8 cellular contexts compared by ENCODE assay signal in the genomic region with DNA sequence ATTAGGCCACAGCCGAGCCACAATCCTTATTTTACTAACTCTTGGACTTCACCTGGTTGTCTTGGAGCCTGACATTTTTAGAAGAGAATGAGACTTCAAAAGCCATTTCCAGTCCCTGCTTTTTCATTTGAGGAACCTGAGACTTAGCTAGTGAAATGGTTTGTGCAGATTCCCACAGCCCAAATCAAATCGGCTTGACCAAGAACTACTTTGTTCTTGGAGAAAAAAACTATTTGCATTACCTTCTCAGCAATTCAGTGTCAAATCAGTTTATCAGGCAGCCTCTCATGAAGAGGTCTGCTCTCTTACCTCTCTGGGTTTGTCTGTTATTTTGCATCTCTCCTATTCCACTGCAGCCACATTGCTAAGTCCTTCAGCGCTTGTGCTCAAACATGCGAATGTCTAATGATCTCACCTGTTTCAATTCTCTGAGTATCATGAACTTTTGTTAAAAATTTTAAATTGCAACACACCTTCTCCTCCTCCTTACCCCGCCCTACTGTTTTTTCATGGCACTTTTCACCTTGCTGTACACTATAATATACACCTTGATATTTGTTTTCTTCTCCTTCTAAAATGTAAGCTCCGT. TPM values are rescaled to one million over a fixed set of nuclear protein-coding genes. Genes with fewer than 3 reads are reported as not detected.
DNase-seq lines count a peak whose midpoint lies in the region; ATAC-seq lines count a peak whose summit lies in the region.

No MANE protein-coding gene starts in this region.

- H3K36me3 Mint-ChIP-seq in dendritic cell treated with granulocyte-macrophage colony-stimulating factor and Interleukin-4, amounts not matched to agents 40 ng/mL and 50 ng/mL, for 4 days (ENCODE audit: low read depth): peaks cover 40% of the 10 kb centered on the region

- H3K4me1 Mint-ChIP-seq in dendritic cell treated with granulocyte-macrophage colony-stimulating factor and Interleukin-4, amounts not matched to agents 40 ng/mL and 50 ng/mL, for 4 days (ENCODE audit: low read depth): peaks cover 66% of the 10 kb centered on the region

- no peaks in the 10 kb centered on the region for H3K9me3 Mint-ChIP-seq in dendritic cell treated with granulocyte-macrophage colony-stimulating factor and Interleukin-4, amounts not matched to agents 40 ng/mL and 50 ng/mL, for 4 days

- H3K36me3 ChIP-seq in neuronal stem cell (replicated peaks in 1 of 2; ENCODE audit: control insufficient read depth in 2 of 2, insufficient read depth in 2 of 2, low read length in 2 of 2): no peaks in the 10 kb centered on the region

- H2BK15ac ChIP-seq in neuronal stem cell (ENCODE audit: low read length): no peak overlapping the region

- no peak overlapping the region for H3K14ac ChIP-seq in neuronal stem cell (ENCODE audit: low read length)

- ATAC-seq in GM19395 (IDR thresholded peaks at IDR 0.05; ENCODE audit: unreplicated experiment): peak; percentile 31
- ATAC-seq in HG02642 (IDR thresholded peaks at IDR 0.05; ENCODE audit: poor library complexity, unreplicated experiment): no peak
- ATAC-seq in HG03432 (IDR thresholded peaks at IDR 0.05; ENCODE audit: unreplicated experiment): no peak

- H2AK5ac ChIP-seq in neuronal stem cell (ENCODE audit: low read depth, low read length): no peak overlapping the region

- no peak overlapping the region for H3K9ac ChIP-seq in neuronal stem cell (ENCODE audit: low read depth, low read length, poor library complexity)

- H2AFZ ChIP-seq in neuronal stem cell (ENCODE audit: low read length): peak overlapping the region; percentile 100

- peaks cover 4 to 6% of the 10 kb centered on the region in 2 donors for H3K4me1 ChIP-seq in neuronal stem cell (ENCODE audit: control insufficient read depth in 2 of 2, insufficient read depth in 1 of 2, low read depth in 1 of 2, low read length in 2 of 2)

- no peak overlapping the region for H4K91ac ChIP-seq in neuronal stem cell (ENCODE audit: low read depth, low read length, poor library complexity)

- H2BK12ac ChIP-seq in neuronal stem cell (ENCODE audit: low read length): no peak overlapping the region

- no peak for DNase-seq in Jurkat, Clone E6-1 (ENCODE audit: low read depth, low spot score)
- DNase-seq in neuronal stem cell (ENCODE audit: low spot score): no peak
- DNase-seq in epidermal melanocyte (ENCODE audit: insufficient read length, low spot score): no peak
- DNase-seq in HT-29 (ENCODE audit: low spot score): no peak

- intact Hi-C loops in dendritic cell treated with granulocyte-macrophage colony-stimulating factor and Interleukin-4, amounts not matched to agents 40 ng/mL and 50 ng/mL, for 4 days (cut with micrococcal nuclease): loop anchor here (2.0 to 5.0 kb wide), 2 partner anchors 15 to 82 kb away; no protein-coding TSS in a partner anchor

- H3K27me3 ChIP-seq in neuronal stem cell (ENCODE audit: control insufficient read depth in 3 of 3, insufficient read depth in 3 of 3, low read depth in 1 of 3, low read length in 3 of 3): no peaks in the 10 kb centered on the region

- peak overlapping the region; percentile 78 for H3K4me3 ChIP-seq in Jurkat, Clone E6-1 (ENCODE audit: low read length)
- peak overlapping the region; percentile 90 to 100 for H3K4me3 ChIP-seq in neuronal stem cell (ENCODE audit: low read length in 2 of 2)

- no peak overlapping the region for H3K27ac ChIP-seq in neuronal stem cell (replicated peaks; ENCODE audit: low read length)

- H2BK120ac ChIP-seq in neuronal stem cell (ENCODE audit: low read depth, low read length): no peak overlapping the region

- no peak overlapping the region for H2BK5ac ChIP-seq in neuronal stem cell (ENCODE audit: low read length)

- WGBS in neuronal stem cell (ENCODE audit: extremely low coverage in 2 of 2, insufficient read length in 2 of 2, insufficient replicate concordance in 1 of 2), 2 donors: no CpG with 5 or more reads among the region's 6 CpGs

- H3K4ac ChIP-seq in neuronal stem cell (ENCODE audit: low read length): no peak overlapping the region

- H3K4me3 Mint-ChIP-seq in dendritic cell treated with granulocyte-macrophage colony-stimulating factor and Interleukin-4, amounts not matched to agents 40 ng/mL and 50 ng/mL, for 4 days: peak overlapping the region; percentile 93

- H3K9me3 ChIP-seq in neuronal stem cell (replicated peaks in 1 of 2; ENCODE audit: control insufficient read depth in 2 of 2, insufficient read depth in 1 of 2, low read depth in 1 of 2, low read length in 2 of 2): no peaks in the 10 kb centered on the region

- H4K8ac ChIP-seq in neuronal stem cell (ENCODE audit: low read depth, low read length): no peak overlapping the region

- H3K18ac ChIP-seq in neuronal stem cell (ENCODE audit: low read length): no peak overlapping the region

- peaks cover 8% of the 10 kb centered on the region for H3K79me1 ChIP-seq in neuronal stem cell (ENCODE audit: low read depth, low read length)

- H3K27me3 Mint-ChIP-seq in dendritic cell treated with granulocyte-macrophage colony-stimulating factor and Interleukin-4, amounts not matched to agents 40 ng/mL and 50 ng/mL, for 4 days: no peaks in the 10 kb centered on the region

- H3K23ac ChIP-seq in neuronal stem cell (ENCODE audit: low read depth, low read length, poor library complexity): no peak overlapping the region

- peak overlapping the region; percentile 100 for H3K27ac Mint-ChIP-seq in dendritic cell treated with granulocyte-macrophage colony-stimulating factor and Interleukin-4, amounts not matched to agents 40 ng/mL and 50 ng/mL, for 4 days

- peak overlapping the region; percentile 70 for H3K4me2 ChIP-seq in neuronal stem cell (ENCODE audit: insufficient read depth, low read length, poor library complexity, severe bottlenecking)

RNA-seq across cellular contexts. Expression of a gene that starts 0.6 kb away (rescaled TPM):
- polyA plus RNA-seq in Jurkat, Clone E6-1 (2012; ENCODE audit: insufficient read depth, insufficient read length): 19.2 TPM
- 18.1 TPM for polyA plus RNA-seq in neuronal stem cell (2013, experiment 1 of 2)
- 17.8 TPM for polyA plus RNA-seq in neuronal stem cell (2013, experiment 2 of 2)
- total RNA-seq in HT-29 (2014; rRNA removed; shearing (Covaris generic)): 33.4 and 34.9 TPM in 2 replicates

RNA-seq across cellular contexts. Expression of a gene that starts 46.3 kb away (rescaled TPM):
- not detected for polyA plus RNA-seq in Jurkat, Clone E6-1 (2012; ENCODE audit: insufficient read depth, insufficient read length)
- polyA plus RNA-seq in neuronal stem cell (2013, experiment 1 of 2): not detected
- polyA plus RNA-seq in neuronal stem cell (2013, experiment 2 of 2): not detected
- not detected in 2 replicates for total RNA-seq in HT-29 (2014; rRNA removed; shearing (Covaris generic))
